In genomic region chr20:51432251-51432784, GRCh38 we compare ENCODE assay signal across 20 cellular contexts.
DNase-seq lines count a peak whose midpoint lies in the region; ATAC-seq, FAIRE-seq and TF ChIP-seq lines count a peak whose summit lies in the region.
"Had no signal": no experiment of that assay in that cellular context is flagged by ENCODE, and none has a peak within 500 bp of the region (broad histone marks: within the 10 kb centered on the region; RNA-seq: fewer than 3 reads in every experiment).

No MANE protein-coding gene starts in this region.

- TF ChIP-seq POLR2A in HepG2 (IDR thresholded peaks at IDR 0.05; ENCODE audit: insufficient read depth in 1 of 2, low read depth in 2 of 2, low read length in 2 of 2) = no peak
- TF ChIP-seq POLR2A in right lobe of liver (IDR thresholded peaks at IDR 0.05) = no peak

- no peak for FAIRE-seq in HepG2 (lab: Jason Lieb, UNC)
- FAIRE-seq: GM19239 had no signal

- BruUV-seq in HepG2 (replicated peaks; lab: Mats Ljungman, UMichigan) = no TSS peak

- 98% methylated on average over 26 of the region's 27 CpGs for WGBS in HepG2 (ENCODE audit: low lambda C conversion rate)
- WGBS in right lobe of liver (ENCODE audit: insufficient coverage, low coverage, low lambda C conversion rate, missing lambda C conversion rate) = 70% methylated on average over 2 of the region's 27 CpGs
- WGBS in mesenchymal stem cell = 96% methylated on average over 27 of the region's 27 CpGs

- H3K4me1 ChIP-seq in HepG2 (ENCODE audit: insufficient read depth, low read length) (peaks cover 36% of the 10 kb centered on the region), right lobe of liver (peaks cover 0 to 36% (median 8%) of the 10 kb centered on the region in 4 donors), mesenchymal stem cell (ENCODE audit: control insufficient read depth, insufficient read depth, low read depth, low read length) (peaks cover 5% of the 10 kb centered on the region)

- intact Hi-C loops in HepG2 (cut with micrococcal nuclease; ENCODE audit: unreplicated experiment) (no loop called here), right lobe of liver (cut with DNase I) (no loop called here)
- intact Hi-C loops in activated T-helper 1 cell treated with anti-CD3 and anti-CD28 coated beads, Interleukin-12 subunit alpha, Interleukin-12 subunit beta, Interleukin-2, Interleukin-4 antibody, amounts not matched to agents 30 ng/mL and 10 ng/mL and 1 ng/mL, durations not matched to agents 14 hours and 24 hours and 36 hours (cut with micrococcal nuclease) = no loop called here

- in situ Hi-C loops in HepG2 (cut with HindIII; ENCODE audit: extremely low pct_ligation_motif_present, low pct_unique_long_range_greater_than_20kb) = no loop called here

- no peak overlapping the region for H3K4me3 Mint-ChIP-seq in activated T-helper 1 cell treated with anti-CD3 and anti-CD28 coated beads, Interleukin-12 subunit alpha, Interleukin-12 subunit beta, Interleukin-2, Interleukin-4 antibody, amounts not matched to agents 30 ng/mL and 10 ng/mL and 1 ng/mL, durations not matched to agents 14 hours and 24 hours and 36 hours
- H3K4me3 Mint-ChIP-seq: H9 had no signal

- TF ChIP-seq CTCF in HepG2 (CRISPR knock-in tag; IDR thresholded peaks at IDR 0.05) = no peak
- TF ChIP-seq CTCF in right lobe of liver (IDR thresholded peaks at IDR 0.05) = no peak

- H3K9me3 Mint-ChIP-seq in activated T-helper 1 cell treated with anti-CD3 and anti-CD28 coated beads, Interleukin-12 subunit alpha, Interleukin-12 subunit beta, Interleukin-2, Interleukin-4 antibody, amounts not matched to agents 30 ng/mL and 10 ng/mL and 1 ng/mL, durations not matched to agents 14 hours and 24 hours and 36 hours = no peaks in the 10 kb centered on the region
- H3K9me3 Mint-ChIP-seq: H9 had no signal

- H3K36me3 ChIP-seq in HepG2 (replicated peaks in 1 of 2; ENCODE audit: control insufficient read depth in 1 of 2, insufficient read depth in 2 of 2, low read length in 2 of 2) (peaks cover 11 to 34% of the 10 kb centered on the region in 2 experiments; a peak in 4 of 5 replicates), right lobe of liver (peaks cover 0 to 13% (median 0%) of the 10 kb centered on the region in 4 donors), mesenchymal stem cell (ENCODE audit: control insufficient read depth in 1 of 2, insufficient read depth in 2 of 2, low read depth in 1 of 2, low read length in 2 of 2) (no peaks in the 10 kb centered on the region)

- H3K79me2 ChIP-seq in HepG2 (ENCODE audit: insufficient read depth, low read length) = no peaks in the 10 kb centered on the region

- H2AK5ac ChIP-seq in mesenchymal stem cell (ENCODE audit: low read length, severe bottlenecking) = no peak overlapping the region

- H3K4me2 ChIP-seq in HepG2 (ENCODE audit: low read depth, low read length) = no peak overlapping the region
- H3K4me2 ChIP-seq in mesenchymal stem cell (ENCODE audit: low read length, poor library complexity, severe bottlenecking) = no peak overlapping the region

- no peak overlapping the region for H2BK5ac ChIP-seq in mesenchymal stem cell (ENCODE audit: low read depth, low read length, poor library complexity, severe bottlenecking)

- no peak overlapping the region for H3K4me3 ChIP-seq in HepG2 (replicated peaks in 1 of 3; ENCODE audit: insufficient read depth in 1 of 3, low read depth in 2 of 3, low read length in 3 of 3)
- no peak overlapping the region for H3K4me3 ChIP-seq in right lobe of liver
- H3K4me3 ChIP-seq in mesenchymal stem cell (ENCODE audit: insufficient read depth in 1 of 2, low read depth in 1 of 2, low read length in 2 of 2) = no peak overlapping the region

- no peak overlapping the region for H2AFZ ChIP-seq in HepG2 (ENCODE audit: low read length)
- no peak overlapping the region for H2AFZ ChIP-seq in mesenchymal stem cell (ENCODE audit: low read depth, low read length)

- CTCF ChIA-PET in HepG2 (lab: Yijun Ruan, JAX; ENCODE audit: low intra/inter-chr PET ratio, low total read pairs) = no interaction called here

- H2BK15ac ChIP-seq in mesenchymal stem cell (ENCODE audit: low read depth, poor library complexity, severe bottlenecking) = peak overlapping the region; percentile 65

- H3K27me3 Mint-ChIP-seq in activated T-helper 1 cell treated with anti-CD3 and anti-CD28 coated beads, Interleukin-12 subunit alpha, Interleukin-12 subunit beta, Interleukin-2, Interleukin-4 antibody, amounts not matched to agents 30 ng/mL and 10 ng/mL and 1 ng/mL, durations not matched to agents 14 hours and 24 hours and 36 hours (ENCODE audit: insufficient read depth) = no peaks in the 10 kb centered on the region

- H3K36me3 Mint-ChIP-seq in activated T-helper 1 cell treated with anti-CD3 and anti-CD28 coated beads, Interleukin-12 subunit alpha, Interleukin-12 subunit beta, Interleukin-2, Interleukin-4 antibody, amounts not matched to agents 30 ng/mL and 10 ng/mL and 1 ng/mL, durations not matched to agents 14 hours and 24 hours and 36 hours (ENCODE audit: low read depth) = peaks cover 64% of the 10 kb centered on the region

- TF ChIP-seq RAD21 in HepG2 (CRISPR knock-in tag; IDR thresholded peaks at IDR 0.05) = no peak

- peak overlapping the region in 1 of 2 experiments; percentile 43 for H2BK12ac ChIP-seq in mesenchymal stem cell (ENCODE audit: low read length in 2 of 2)

- DNase-seq in HepG2 (ENCODE audit: low spot score) (no peak), right lobe of liver (no peak), mesenchymal stem cell (no peak), NOMO-1 treated with DMSO at 0.1 percent for 48 hours (lab: John Stamatoyannopoulos, UW; ENCODE audit: unreplicated experiment) (no peak), AML-193 (lab: John Stamatoyannopoulos, UW) (no peak), HK-2 (ENCODE audit: unreplicated experiment) (no peak)
- DNase-seq in activated T-helper 1 cell treated with anti-CD3 and anti-CD28 coated beads, Interleukin-12 subunit alpha, Interleukin-12 subunit beta, Interleukin-2, Interleukin-4 antibody, amounts not matched to agents 30 ng/mL and 10 ng/mL and 1 ng/mL, durations not matched to agents 14 hours and 24 hours and 36 hours (ENCODE audit: low spot score) = no peak
- DNase-seq: Calu3, DMS53, H9, IMR-90, Kasumi-1, NCI-H1105, NCI-H1694 treated with DMSO at 0.1 percent for 48 hours, NCI-H2107, NCI-H2227 treated with DMSO at 0.1 percent for 48 hours, NCI-H524 had no signal

- H3K23ac ChIP-seq in mesenchymal stem cell (ENCODE audit: low read length in 2 of 2) = no peak overlapping the region

- H3K27ac ChIP-seq in HepG2 (ENCODE audit: extremely low read length, insufficient read depth, low read length) (no peak overlapping the region), right lobe of liver (no peak overlapping the region), mesenchymal stem cell (ENCODE audit: low read length, poor library complexity, severe bottlenecking) (no peak overlapping the region)

- POLR2A ChIA-PET in HepG2 (lab: Yijun Ruan, JAX) = no interaction called here

- no peak for ATAC-seq in HepG2
- no peak for ATAC-seq in right lobe of liver
- ATAC-seq: Panc1, Right ventricle myocardium inferior had no signal

- peak overlapping the region; percentile 40 for H3K27ac Mint-ChIP-seq in activated T-helper 1 cell treated with anti-CD3 and anti-CD28 coated beads, Interleukin-12 subunit alpha, Interleukin-12 subunit beta, Interleukin-2, Interleukin-4 antibody, amounts not matched to agents 30 ng/mL and 10 ng/mL and 1 ng/mL, durations not matched to agents 14 hours and 24 hours and 36 hours
- H3K27ac Mint-ChIP-seq: H9 had no signal

- no peak overlapping the region for H3K4ac ChIP-seq in mesenchymal stem cell (ENCODE audit: low read depth in 1 of 2, low read length in 2 of 2)

- no peaks in the 10 kb centered on the region for H3K9me3 ChIP-seq in HepG2 (ENCODE audit: low read length)
- no peaks in the 10 kb centered on the region for H3K9me3 ChIP-seq in right lobe of liver
- no peaks in the 10 kb centered on the region for H3K9me3 ChIP-seq in mesenchymal stem cell (ENCODE audit: control insufficient read depth, low read length)

- TF ChIP-seq EP300 in HepG2 (IDR thresholded peaks at IDR 0.05; ENCODE audit: low read depth in 2 of 2, low read length in 2 of 2) (no peak), HepG2 (CRISPR knock-in tag; IDR thresholded peaks at IDR 0.05; ENCODE audit: borderline replicate concordance) (no peak)

- H3K14ac ChIP-seq in mesenchymal stem cell (ENCODE audit: low read length in 2 of 2) = no peak overlapping the region

- H3K18ac ChIP-seq in mesenchymal stem cell (ENCODE audit: low read depth in 1 of 2, low read length in 2 of 2) = no peak overlapping the region

- H3K9ac ChIP-seq in HepG2 (ENCODE audit: insufficient read depth, low read depth, low read length) (no peak overlapping the region), mesenchymal stem cell (ENCODE audit: low read length) (no peak overlapping the region)

- H4K91ac ChIP-seq in mesenchymal stem cell (ENCODE audit: low read length) = peak overlapping the region; percentile 47

- H3K27me3 ChIP-seq in HepG2 (ENCODE audit: control insufficient read depth in 1 of 2, insufficient read depth in 2 of 2, low read length in 2 of 2) (no peaks in the 10 kb centered on the region), right lobe of liver (no peaks in the 10 kb centered on the region), mesenchymal stem cell (ENCODE audit: control insufficient read depth in 1 of 2, insufficient read depth in 1 of 2, low read length in 2 of 2) (peaks cover 11 to 27% of the 10 kb centered on the region in 2 experiments)

- no peak overlapping the region for H4K8ac ChIP-seq in mesenchymal stem cell (ENCODE audit: low read length)

- H4K20me1 ChIP-seq in HepG2 (ENCODE audit: insufficient read depth, low read length) = no peaks in the 10 kb centered on the region

- no peak overlapping the region for H2BK120ac ChIP-seq in mesenchymal stem cell (ENCODE audit: low read depth, low read length)

- no peaks in the 10 kb centered on the region for H3K79me1 ChIP-seq in mesenchymal stem cell (replicated peaks; ENCODE audit: low read length, poor library complexity, severe bottlenecking)

- H3K4me1 Mint-ChIP-seq in activated T-helper 1 cell treated with anti-CD3 and anti-CD28 coated beads, Interleukin-12 subunit alpha, Interleukin-12 subunit beta, Interleukin-2, Interleukin-4 antibody, amounts not matched to agents 30 ng/mL and 10 ng/mL and 1 ng/mL, durations not matched to agents 14 hours and 24 hours and 36 hours (ENCODE audit: low read depth) = peaks cover 61% of the 10 kb centered on the region

TF ChIP-seq in HepG2, 621 proteins besides CTCF, POLR2A, EP300 and RAD21 (continues in another document):
- TF ChIP-seq ZNF280B (CRISPR knock-in tag; IDR thresholded peaks at IDR 0.05; ENCODE audit: borderline replicate concordance) = peak; percentile 29; the same call in 1 of the 2 replicates
